In the genomic region with DNA sequence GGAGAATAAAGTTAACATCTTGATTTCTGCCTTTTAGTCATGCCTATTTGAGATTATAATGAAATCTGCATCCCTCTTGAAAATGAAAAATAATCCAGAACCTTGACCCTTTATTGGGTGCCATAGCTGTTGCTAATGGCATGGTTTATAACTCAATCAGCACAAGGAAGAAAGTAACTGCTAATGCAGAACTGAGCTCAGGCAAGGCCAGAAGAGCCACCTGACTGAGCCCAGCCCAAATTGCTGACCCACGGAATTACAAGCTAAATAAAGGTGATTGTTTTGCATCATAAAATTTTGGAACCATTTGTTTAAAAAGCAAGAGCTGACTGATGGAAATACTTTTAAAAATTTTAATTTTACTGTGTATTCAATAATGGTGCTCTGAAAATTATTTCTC, we compare ENCODE assay signal across 10 cellular contexts.
"Had no signal": no experiment of that assay in that cellular context is flagged by ENCODE, and none has a peak within 500 bp of the region (broad histone marks: within the 10 kb centered on the region; RNA-seq: fewer than 3 reads in every experiment).

No MANE protein-coding gene starts in this region.

- ATAC-seq: HCT116 had no signal

- H3K4me1 ChIP-seq: HAP-1 had no signal

- H3K9me3 ChIP-seq: HAP-1 had no signal

- DNase-seq: GM23248, GOT3, H7, H9, HCEC 1CT, HFFc6 had no signal

- H2AFZ ChIP-seq: GM23248 had no signal

- H3K4me1 Mint-ChIP-seq: H9 had no signal

- H3K9ac ChIP-seq: GM23248 had no signal

- H3K27ac Mint-ChIP-seq: H9, HFFc6 had no signal

- H3K4me3 ChIP-seq: GM23248, HAP-1 had no signal

- H3K36me3 ChIP-seq: HAP-1 had no signal

- H3K9me3 Mint-ChIP-seq: HFFc6 had no signal

- FAIRE-seq: H1, H54 had no signal

- H3K27ac ChIP-seq: GM23248 had no signal

- H3K4me3 Mint-ChIP-seq: H9, HFFc6 had no signal
